In the genomic region with DNA sequence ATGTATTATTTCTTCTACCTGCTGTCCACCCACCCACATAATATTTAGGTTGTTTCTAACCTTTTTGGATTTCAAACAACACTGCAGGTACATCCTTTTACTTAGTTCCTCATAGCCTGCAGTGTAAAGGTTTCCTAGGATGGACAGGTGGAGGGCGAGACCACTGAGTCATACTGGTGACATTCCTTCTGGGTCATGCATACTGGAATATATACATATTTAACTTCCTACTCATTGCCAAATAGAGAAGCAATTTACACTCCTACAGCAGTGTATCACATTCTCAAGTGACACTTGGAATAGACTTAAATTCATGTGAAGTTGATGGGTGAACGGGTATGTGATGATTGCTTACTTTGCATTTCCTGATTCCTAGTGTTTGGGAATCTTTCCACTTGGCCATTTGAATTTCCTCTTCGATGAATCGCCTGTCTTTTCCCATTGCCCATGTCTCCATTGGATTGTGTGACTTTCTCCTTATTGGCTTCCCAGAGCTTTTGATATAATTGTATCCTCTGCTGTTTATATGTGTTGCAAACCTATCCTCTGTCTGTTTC, we compare ENCODE assay signal across 13 cellular contexts. TPM values are rescaled to one million over a fixed set of nuclear protein-coding genes. Genes with fewer than 3 reads are reported as not detected.
"Had no signal": no experiment of that assay in that cellular context is flagged by ENCODE, and none has a peak within 500 bp of the region (broad histone marks: within the 10 kb centered on the region; RNA-seq: fewer than 3 reads in every experiment).

No MANE protein-coding gene starts in this region.

- H3K36me3 ChIP-seq: ascending aorta, right atrium auricular region, tibial nerve had no signal

- H3K4me3 Mint-ChIP-seq: activated naive CD8-positive, alpha-beta T cell treated with anti-CD3 and anti-CD28 coated beads, Interleukin-2, amount 10 ng/mL, durations not matched to agents 7 days and 5 days; activated T-cell treated with anti-CD3 and anti-CD28 coated beads, Interleukin-2, amount 50 U/mL, for 72 hours; mesothelial cell of epicardium; stimulated activated effector memory CD8-positive, alpha-beta T cell treated with anti-CD3 and anti-CD28 coated beads, Interleukin-12 subunit alpha, Interleukin-12 subunit beta, amount 100 ng/mL, for 72 hours had no signal

- DNase-seq: activated CD4-positive, alpha-beta T cell treated with anti-CD3 and anti-CD28 coated beads for 1 hour; activated CD4-positive, alpha-beta T cell treated with anti-CD3 and anti-CD28 coated beads, Interleukin-2, amount 50 U/mL, for 48 hours; activated gamma-delta T cell treated with Interleukin-2 at 50 U/mL for 16 hours; activated naive CD8-positive, alpha-beta T cell treated with anti-CD3 and anti-CD28 coated beads, Interleukin-2, amount 10 ng/mL, durations not matched to agents 7 days and 5 days; activated T-cell treated with anti-CD3 and anti-CD28 coated beads, Interleukin-2, amount 50 U/mL, for 72 hours; hippocampal formation; kidney glomerular epithelial cell had no signal

- H3K36me3 Mint-ChIP-seq: activated naive CD8-positive, alpha-beta T cell treated with anti-CD3 and anti-CD28 coated beads, Interleukin-2, amount 10 ng/mL, durations not matched to agents 7 days and 5 days; mesothelial cell of epicardium; stimulated activated effector memory CD8-positive, alpha-beta T cell treated with anti-CD3 and anti-CD28 coated beads, Interleukin-12 subunit alpha, Interleukin-12 subunit beta, amount 100 ng/mL, for 72 hours had no signal

- H3K27me3 ChIP-seq: ascending aorta, right atrium auricular region had no signal

- H3K27ac ChIP-seq: ascending aorta, right atrium auricular region, tibial nerve had no signal

- ATAC-seq: activated T-cell treated with anti-CD3 and anti-CD28 coated beads, Interleukin-2, amount 50 U/mL, for 72 hours; stimulated activated effector memory CD8-positive, alpha-beta T cell treated with anti-CD3 and anti-CD28 coated beads, Interleukin-12 subunit alpha, Interleukin-12 subunit beta, amount 100 ng/mL, for 72 hours had no signal

- H3K9me3 ChIP-seq: ascending aorta had no signal

- H3K27ac Mint-ChIP-seq: activated naive CD8-positive, alpha-beta T cell treated with anti-CD3 and anti-CD28 coated beads, Interleukin-2, amount 10 ng/mL, durations not matched to agents 7 days and 5 days; activated T-cell treated with anti-CD3 and anti-CD28 coated beads, Interleukin-2, amount 50 U/mL, for 72 hours; mesothelial cell of epicardium; stimulated activated effector memory CD8-positive, alpha-beta T cell treated with anti-CD3 and anti-CD28 coated beads, Interleukin-12 subunit alpha, Interleukin-12 subunit beta, amount 100 ng/mL, for 72 hours had no signal

- H3K4me2 ChIP-seq: smooth muscle cell had no signal

- H3K4me1 Mint-ChIP-seq: activated naive CD8-positive, alpha-beta T cell treated with anti-CD3 and anti-CD28 coated beads, Interleukin-2, amount 10 ng/mL, durations not matched to agents 7 days and 5 days; mesothelial cell of epicardium; stimulated activated effector memory CD8-positive, alpha-beta T cell treated with anti-CD3 and anti-CD28 coated beads, Interleukin-12 subunit alpha, Interleukin-12 subunit beta, amount 100 ng/mL, for 72 hours had no signal

- H3K4me3 ChIP-seq: ascending aorta, right atrium auricular region, smooth muscle cell, tibial nerve had no signal

- H3K4me1 ChIP-seq: ascending aorta, right atrium auricular region, tibial nerve had no signal

RNA-seq across cellular contexts. Expression of a gene that starts 8.2 kb away (rescaled TPM):
- total RNA-seq: activated naive CD8-positive, alpha-beta T cell treated with anti-CD3 and anti-CD28 coated beads, Interleukin-2, amount 10 ng/mL, durations not matched to agents 7 days and 5 days; activated T-cell treated with anti-CD3 and anti-CD28 coated beads, Interleukin-2, amount 50 U/mL, for 72 hours had no signal
